Comparison of ENCODE assay signal across 15 cellular contexts in the genomic region with DNA sequence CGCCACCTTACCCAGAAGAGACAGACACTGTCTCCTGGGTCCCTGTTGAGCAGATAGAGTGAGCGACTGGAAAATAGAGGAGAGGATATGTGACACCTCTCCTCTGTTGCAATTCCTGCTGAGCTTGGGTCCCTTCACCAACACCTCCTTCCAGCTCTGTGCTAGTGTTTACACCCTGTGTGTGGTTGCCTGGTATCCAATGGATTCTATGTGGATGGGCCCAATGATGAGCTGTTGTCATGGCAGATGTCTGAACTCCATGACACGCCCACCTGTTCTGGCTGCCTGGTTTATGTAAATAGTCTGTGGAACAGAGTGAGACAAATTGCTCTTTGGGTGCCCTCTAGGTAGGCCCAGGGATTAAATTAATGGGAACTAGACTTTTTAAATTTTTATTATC. TPM values are rescaled to one million over a fixed set of nuclear protein-coding genes. Genes with fewer than 3 reads are reported as not detected.
DNase-seq lines count a peak whose midpoint lies in the region; ATAC-seq and TF ChIP-seq lines count a peak whose summit lies in the region.
"Had no signal": no experiment of that assay in that cellular context is flagged by ENCODE, and none has a peak within 500 bp of the region (broad histone marks: within the 10 kb centered on the region; RNA-seq: fewer than 3 reads in every experiment).

No MANE protein-coding gene starts in this region.

- H3K9me3 ChIP-seq in CD4-positive, alpha-beta memory T cell (ENCODE audit: control insufficient read depth in 1 of 2, low read length in 2 of 2), result no peaks in the 10 kb centered on the region
- H3K9me3 ChIP-seq in HCT116 (ENCODE audit: control insufficient read depth in 1 of 2, insufficient read depth in 1 of 2, low read depth in 1 of 2, low read length in 2 of 2) (no peaks in the 10 kb centered on the region), MM.1S (replicated peaks; ENCODE audit: insufficient read depth, low read length) (no peaks in the 10 kb centered on the region)
- H3K9me3 ChIP-seq: lower lobe of right lung had no signal

- no TSS peak for BruUV-seq in HCT116 (replicated peaks; lab: Mats Ljungman, UMichigan)

- peaks cover 10% of the 10 kb centered on the region; the same call in 1 of the 2 replicates for H3K79me2 ChIP-seq in HCT116 (ENCODE audit: insufficient read depth, low read length)
- H3K79me2 ChIP-seq in MM.1S (ENCODE audit: low read length), result peaks cover 12% of the 10 kb centered on the region

- CTCF ChIA-PET in CD4-positive, alpha-beta memory T cell (lab: Charles Lee; ENCODE audit: partially characterized antibody), result interaction anchor here (1.7 kb wide), 1 partner anchor 9 kb away, joined by 9 read pairs; no protein-coding TSS in a partner anchor
- CTCF ChIA-PET in HCT116 (lab: Charles Lee), result no interaction called here

- H3F3A ChIP-seq in MM.1S (ENCODE audit: insufficient read depth, low read length), result no peaks in the 10 kb centered on the region; the same call in 1 of the 2 replicates

- no peaks in the 10 kb centered on the region for H3K27me3 Mint-ChIP-seq in CD4-positive, alpha-beta memory T cell
- H3K27me3 Mint-ChIP-seq: CD4-positive, CD25-positive, alpha-beta regulatory T cell had no signal

- intact Hi-C loops in CD4-positive, alpha-beta memory T cell (cut with micrococcal nuclease), result no loop called here
- intact Hi-C loops in HCT116 (cut with micrococcal nuclease), result no loop called here

- H3K27me3 ChIP-seq in CD4-positive, alpha-beta memory T cell (ENCODE audit: insufficient read depth, low read length), result no peaks in the 10 kb centered on the region
- H3K27me3 ChIP-seq in HCT116 (ENCODE audit: insufficient read depth, low read length) (no peaks in the 10 kb centered on the region), MM.1S (replicated peaks; ENCODE audit: insufficient read depth, low read length) (no peaks in the 10 kb centered on the region)

- no peak for TF ChIP-seq RAD21 in HCT116 (IDR thresholded peaks at IDR 0.05; ENCODE audit: low read depth)

- H3K9me2 ChIP-seq in HCT116 (ENCODE audit: insufficient read depth) (no peaks in the 10 kb centered on the region), MM.1S (replicated peaks; ENCODE audit: insufficient read depth, low read length) (no peaks in the 10 kb centered on the region)

- no peaks in the 10 kb centered on the region for H3K4me1 ChIP-seq in CD4-positive, alpha-beta memory T cell (ENCODE audit: insufficient read depth, low read length)
- H3K4me1 ChIP-seq in HCT116 (ENCODE audit: control insufficient read depth in 1 of 2, insufficient read depth in 2 of 2, low read length in 2 of 2), result no peaks in the 10 kb centered on the region
- H3K4me1 ChIP-seq in MM.1S (ENCODE audit: low read length), result no peaks in the 10 kb centered on the region
- H3K4me1 ChIP-seq: lower lobe of right lung had no signal

- no peak for TF ChIP-seq POLR2A in HCT116 (IDR thresholded peaks at IDR 0.05; ENCODE audit: borderline replicate concordance, extremely low read depth, insufficient read depth, insufficient read length)

- peak; percentile 30; the same call in 1 of the 2 replicates for ATAC-seq in HCT116
- no peak for ATAC-seq in GM18873 (IDR thresholded peaks at IDR 0.05; ENCODE audit: low FRiP score, unreplicated experiment)

- H3K9me3 Mint-ChIP-seq in CD4-positive, alpha-beta memory T cell, result no peaks in the 10 kb centered on the region
- H3K9me3 Mint-ChIP-seq: CD4-positive, CD25-positive, alpha-beta regulatory T cell had no signal

- peaks cover 96% of the 10 kb centered on the region for H3K36me3 ChIP-seq in CD4-positive, alpha-beta memory T cell (ENCODE audit: insufficient read depth, low read length)
- H3K36me3 ChIP-seq in HCT116 (ENCODE audit: control insufficient read depth in 1 of 2, insufficient read depth in 2 of 2, low read length in 2 of 2) (peaks cover 73 to 93% of the 10 kb centered on the region in 2 experiments), MM.1S (replicated peaks; ENCODE audit: insufficient read depth, low read length) (peaks cover 25% of the 10 kb centered on the region; the same call in 1 of the 2 replicates)

- POLR2A ChIA-PET in CD4-positive, alpha-beta memory T cell (lab: Charles Lee; ENCODE audit: partially characterized antibody), result no interaction called here
- POLR2A ChIA-PET in HCT116 (lab: Charles Lee), result no interaction called here

- H3K4me3 ChIP-seq in CD4-positive, alpha-beta memory T cell (ENCODE audit: low read length in 2 of 2), result no peak overlapping the region
- no peak overlapping the region for H3K4me3 ChIP-seq in HCT116 (replicated peaks in 1 of 2; ENCODE audit: low read depth in 1 of 2, low read length in 2 of 2)
- no peak overlapping the region for H3K4me3 ChIP-seq in MM.1S (ENCODE audit: low read length)
- H3K4me3 ChIP-seq: lower lobe of right lung, smooth muscle cell had no signal

- TF ChIP-seq CTCF in HCT116 (IDR thresholded peaks at IDR 0.05 in 2 of 3, conservative IDR thresholded peaks at IDR 0.05 in 1 of 3; ENCODE audit: borderline replicate concordance in 1 of 3, insufficient read depth in 1 of 3, low read depth in 2 of 3, low read length in 2 of 3) (no peak), MM.1S (IDR thresholded peaks at IDR 0.05; ENCODE audit: low read length) (no peak)

- no peak overlapping the region for H3K4me3 Mint-ChIP-seq in CD4-positive, alpha-beta memory T cell
- H3K4me3 Mint-ChIP-seq: CD4-positive, CD25-positive, alpha-beta regulatory T cell had no signal

- H3K27ac ChIP-seq in CD4-positive, alpha-beta memory T cell (ENCODE audit: low read depth, low read length), result no peak overlapping the region
- H3K27ac ChIP-seq in HCT116 (ENCODE audit: low read depth, low read length) (no peak overlapping the region), MM.1S (ENCODE audit: low read length) (no peak overlapping the region)
- H3K27ac ChIP-seq: lower lobe of right lung had no signal

- no peak overlapping the region for H3K9ac ChIP-seq in HCT116 (ENCODE audit: low read length)
- H3K9ac ChIP-seq in MM.1S (ENCODE audit: low read length), result no peak overlapping the region

- no peak overlapping the region for H2AFZ ChIP-seq in HCT116 (ENCODE audit: low read depth, low read length, poor library complexity, severe bottlenecking)
- no peak overlapping the region for H2AFZ ChIP-seq in MM.1S (ENCODE audit: low read length)

- H4K20me1 ChIP-seq in HCT116 (ENCODE audit: insufficient read depth) (no peaks in the 10 kb centered on the region), MM.1S (ENCODE audit: insufficient read depth, low read length) (no peaks in the 10 kb centered on the region)

- H3K27ac Mint-ChIP-seq in CD4-positive, alpha-beta memory T cell, result peak overlapping the region in 4 of 7 donors; percentile 68 to 79 (median 77)

- RAD21 ChIA-PET in HCT116 (lab: Charles Lee; ENCODE audit: low non-redundant PET in 1 of 2, low total read pairs in 2 of 2, uncharacterized antibody in 2 of 2, unreplicated experiment in 2 of 2), result no interaction called here

- peaks cover 67 to 83% of the 10 kb centered on the region in 2 donors for H3K36me3 Mint-ChIP-seq in CD4-positive, alpha-beta memory T cell

- no peak for DNase-seq in CD4-positive, alpha-beta memory T cell
- DNase-seq in HCT116 (ENCODE audit: low read depth, low spot score) (no peak), RPMI7951 (ENCODE audit: low read depth) (peak; percentile 27), kidney tubule cell (ENCODE audit: low spot score) (peak; percentile 21), RKO (ENCODE audit: low spot score) (no peak), NOMO-1 (lab: John Stamatoyannopoulos, UW; ENCODE audit: unreplicated experiment in 2 of 2) (no peak), MM.1S (no peak)
- DNase-seq: activated CD4-positive, alpha-beta T cell treated with anti-CD3 and anti-CD28 coated beads for 1 hour; activated T-cell treated with anti-CD3 and anti-CD28 coated beads for 4 hours; CD4-positive, CD25-positive, alpha-beta regulatory T cell; erythroblast; GDM1; lower lobe of right lung had no signal

- H3K4me1 Mint-ChIP-seq in CD4-positive, alpha-beta memory T cell, result peaks cover 0 to 3% (median 2%) of the 10 kb centered on the region in 4 donors

- H3K4me2 ChIP-seq in HCT116 (ENCODE audit: low read length) (no peak overlapping the region), MM.1S (ENCODE audit: low read depth, low read length) (no peak overlapping the region)
- H3K4me2 ChIP-seq: smooth muscle cell had no signal

TF ChIP-seq in HCT116, 20 proteins besides CTCF, POLR2A, EP300 and RAD21 (continues in another document):
- TF ChIP-seq POLR2AphosphoS5 (IDR thresholded peaks at IDR 0.05; ENCODE audit: low read depth, low read length) (no peak), JUND (IDR thresholded peaks at IDR 0.05) (no peak), SP1 (IDR thresholded peaks at IDR 0.05; ENCODE audit: low read depth) (no peak), ELF1 (IDR thresholded peaks at IDR 0.05; ENCODE audit: borderline replicate concordance, low read depth) (no peak)
- TF ChIP-seq, protein P1, sequence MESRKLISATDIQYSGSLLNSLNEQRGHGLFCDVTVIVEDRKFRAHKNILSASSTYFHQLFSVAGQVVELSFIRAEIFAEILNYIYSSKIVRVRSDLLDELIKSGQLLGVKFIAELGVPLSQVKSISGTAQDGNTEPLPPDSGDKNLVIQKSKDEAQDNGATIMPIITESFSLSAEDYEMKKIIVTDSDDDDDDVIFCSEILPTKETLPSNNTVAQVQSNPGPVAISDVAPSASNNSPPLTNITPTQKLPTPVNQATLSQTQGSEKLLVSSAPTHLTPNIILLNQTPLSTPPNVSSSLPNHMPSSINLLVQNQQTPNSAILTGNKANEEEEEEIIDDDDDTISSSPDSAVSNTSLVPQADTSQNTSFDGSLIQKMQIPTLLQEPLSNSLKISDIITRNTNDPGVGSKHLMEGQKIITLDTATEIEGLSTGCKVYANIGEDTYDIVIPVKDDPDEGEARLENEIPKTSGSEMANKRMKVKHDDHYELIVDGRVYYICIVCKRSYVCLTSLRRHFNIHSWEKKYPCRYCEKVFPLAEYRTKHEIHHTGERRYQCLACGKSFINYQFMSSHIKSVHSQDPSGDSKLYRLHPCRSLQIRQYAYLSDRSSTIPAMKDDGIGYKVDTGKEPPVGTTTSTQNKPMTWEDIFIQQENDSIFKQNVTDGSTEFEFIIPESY (IDR thresholded peaks at IDR 0.05; ENCODE audit: extremely low read depth, insufficient replicate concordance, low read length), result no peak

RNA-seq across cellular contexts. Expression of a gene that starts 23.7 kb away (rescaled TPM):
- 100 to 1,000 TPM; 377 to 385 TPM for total RNA-seq in CD4-positive, alpha-beta memory T cell
- 10 to 100 TPM; 16.7 to 47.9 TPM for polyA plus RNA-seq in CD4-positive, alpha-beta memory T cell
- total RNA-seq in HCT116 (2021; ENCODE audit: unreplicated experiment), result 89.1 TPM
- 72.8 and 80.7 TPM in 2 replicates for polyA plus RNA-seq in HCT116 (2012)
- 81.7 and 108 TPM in 2 replicates for total RNA-seq in RPMI7951 (2014; rRNA removed; shearing (Covaris generic))

RNA-seq across cellular contexts. Expression of a gene that starts 42.7 kb away (rescaled TPM):
- total RNA-seq in CD4-positive, alpha-beta memory T cell, result not detected
- polyA plus RNA-seq in CD4-positive, alpha-beta memory T cell, result not detected
- total RNA-seq in HCT116 (2021; ENCODE audit: unreplicated experiment), result 15.7 TPM
- polyA plus RNA-seq in HCT116 (2012), result 17.5 and 21.1 TPM in 2 replicates
- 1.5 and 1.9 TPM in 2 replicates for total RNA-seq in RPMI7951 (2014; rRNA removed; shearing (Covaris generic))
- polyA plus RNA-seq: CD4-positive, CD25-positive, alpha-beta regulatory T cell had no signal

Comparison
In these comparisons a context has a peak if more than half of its experiments do, and no peak if none do; other contexts are left out.
1. DNase-seq: peak in RPMI7951 (single experiment) and kidney tubule cell (single experiment); none in CD4-positive, alpha-beta memory T cell (0 of 5), HCT116 (single experiment), RKO (single experiment), NOMO-1 (0 of 2) and MM.1S (single experiment).